ENCODE assay signal across 11 cellular contexts in genomic region chr1:108681701-108682100, GRCh38. TPM values are rescaled to one million over a fixed set of nuclear protein-coding genes. Genes with fewer than 3 reads are reported as not detected.
A peak's percentile ranks its signal among the peaks of the same experiment; 100 is the strongest.
DNase-seq lines count a peak whose midpoint lies in the region; ATAC-seq and TF ChIP-seq lines count a peak whose summit lies in the region.
"Not testable (repeated sequence)": the region's sequence is repeated elsewhere in the genome, so short reads cannot be mapped to it uniquely, and the experiment has no call there.
"Had no signal": no experiment of that assay in that cellular context is flagged by ENCODE, and none has a peak within 500 bp of the region (broad histone marks: within the 10 kb centered on the region; RNA-seq: fewer than 3 reads in every experiment).

No MANE protein-coding gene starts in this region.

- not testable (repeated sequence) for H3F3A ChIP-seq in GM23338 (replicated peaks; ENCODE audit: low read depth)

- H2BK120ac ChIP-seq in IMR-90 (ENCODE audit: low read depth, low read length); neuronal stem cell (ENCODE audit: low read depth, low read length): not testable (repeated sequence)

- in situ Hi-C loops in IMR-90 (cut with MboI; ENCODE audit: low sequenced_read_pairs) = not testable (repeated sequence)

- DNase-seq in GM23338 (ENCODE audit: low spot score) = peak; percentile 67
- DNase-seq in IMR-90; neuronal stem cell (ENCODE audit: low spot score): not testable (repeated sequence)
- peak; percentile 37 for DNase-seq in OCI-M1 (lab: John Stamatoyannopoulos, UW)
- peak; percentile 51 for DNase-seq in amniotic epithelial cell (ENCODE audit: low read depth)
- DNase-seq in endodermal cell = peak; percentile 59

- peaks cover 18% of the 10 kb centered on the region for H3K4me1 Mint-ChIP-seq in GM23338
- H3K4me1 Mint-ChIP-seq in endodermal cell = not testable (repeated sequence)

- not testable (repeated sequence) for H3K9me2 ChIP-seq in GM23338 (ENCODE audit: insufficient read depth)

- not testable (repeated sequence) for H4K5ac ChIP-seq in IMR-90 (ENCODE audit: low read depth, low read length)

- WGBS in IMR-90 (ENCODE audit: extremely low coverage in 2 of 2, insufficient read length in 1 of 2), 2 experiments = 20% methylated on average over 1 of the region's 4 CpGs; no CpG with 5 or more reads in 1 of the 2 experiments
- WGBS in endodermal cell (ENCODE audit: insufficient coverage in 1 of 2, insufficient read length in 1 of 2), 2 experiments = 88 to 100% methylated on average over 1 to 4 of the region's 4 CpGs
- WGBS in neuronal stem cell (ENCODE audit: extremely low coverage in 2 of 2, insufficient read length in 2 of 2, insufficient replicate concordance in 1 of 2), 2 donors = no CpG with 5 or more reads among the region's 4 CpGs

- H3K36me3 Mint-ChIP-seq in GM23338 (ENCODE audit: low read depth); endodermal cell (ENCODE audit: low read depth): not testable (repeated sequence)

- H3K27ac Mint-ChIP-seq in GM23338 = peak overlapping the region; percentile 87
- peak overlapping the region; percentile 78 for H3K27ac Mint-ChIP-seq in endodermal cell

- H2BK5ac ChIP-seq in IMR-90 (ENCODE audit: low read depth, low read length, poor library complexity, severe bottlenecking); neuronal stem cell (ENCODE audit: low read length): not testable (repeated sequence)

- H3K4me2 ChIP-seq in GM23338; IMR-90 (ENCODE audit: low read depth, low read length); neuronal stem cell (ENCODE audit: insufficient read depth, low read length, poor library complexity, severe bottlenecking): not testable (repeated sequence)

- not testable (repeated sequence) for H3K4me3 Mint-ChIP-seq in GM23338, endodermal cell

- not testable (repeated sequence) for H3K14ac ChIP-seq in IMR-90 (replicated peaks; ENCODE audit: low read depth, low read length); neuronal stem cell (ENCODE audit: low read length)

- H2AK9ac ChIP-seq in IMR-90 (replicated peaks; ENCODE audit: low read depth, low read length, poor library complexity) = not testable (repeated sequence)

- not testable (repeated sequence) for H3K4me3 ChIP-seq in GM23338; IMR-90 (ENCODE audit: insufficient read depth, low read depth, low read length); iPS-20b (ENCODE audit: low read length); neuronal stem cell (ENCODE audit: low read length in 2 of 2)
- H3K4me3 ChIP-seq in endodermal cell (ENCODE audit: low read length) = peak overlapping the region; percentile 34

- 0 out of 2 replicates have a peak overlapping the region, but pooled peaks have one; percentile 24 for H2BK20ac ChIP-seq in IMR-90 (ENCODE audit: low read depth, low read length)

- dilution Hi-C loops in IMR-90 (cut with HindIII; ENCODE audit: low sequenced_read_pairs, unreplicated experiment) = not testable (repeated sequence)

- peak; percentile 69 for ATAC-seq in GM23338
- not testable (repeated sequence) for ATAC-seq in IMR-90 (ENCODE audit: low read depth)

- POLR2A ChIA-PET in IMR-90 (lab: Charles Lee; ENCODE audit: unreplicated experiment) = not testable (repeated sequence)

- CTCF ChIA-PET in IMR-90 (lab: Yijun Ruan, JAX) = not testable (repeated sequence)

- H2AK5ac ChIP-seq in IMR-90 (ENCODE audit: low read depth, low read length); neuronal stem cell (ENCODE audit: low read depth, low read length): not testable (repeated sequence)

- not testable (repeated sequence) for H3K79me1 ChIP-seq in IMR-90 (ENCODE audit: low read depth in 1 of 2, low read length in 2 of 2); neuronal stem cell (ENCODE audit: low read depth, low read length)

- H3K56ac ChIP-seq in IMR-90 (ENCODE audit: extremely low read depth, insufficient read depth, low read length) = not testable (repeated sequence)

- H3K27ac ChIP-seq in GM23338 (ENCODE audit: low read depth); IMR-90 (ENCODE audit: insufficient read depth, low read length); endodermal cell (ENCODE audit: low read depth, low read length); iPS-20b (ENCODE audit: low read length); neuronal stem cell (replicated peaks; ENCODE audit: low read length): not testable (repeated sequence)

- H2BK12ac ChIP-seq in neuronal stem cell (ENCODE audit: low read length) = not testable (repeated sequence)

- H3K18ac ChIP-seq in IMR-90 (ENCODE audit: low read depth, low read length); neuronal stem cell (ENCODE audit: low read length): not testable (repeated sequence)

- not testable (repeated sequence) for H3K9me1 ChIP-seq in IMR-90 (ENCODE audit: insufficient read depth, low read length)

- not testable (repeated sequence) for H4K20me1 ChIP-seq in GM23338 (replicated peaks; ENCODE audit: insufficient read depth); IMR-90 (ENCODE audit: insufficient read depth, low read length)

- not testable (repeated sequence) for H2BK15ac ChIP-seq in IMR-90 (ENCODE audit: low read depth, low read length); neuronal stem cell (ENCODE audit: low read length)

- H3K9me3 Mint-ChIP-seq in GM23338 = not testable (repeated sequence)
- H3K9me3 Mint-ChIP-seq in endodermal cell = peaks cover 11% of the 10 kb centered on the region

- not testable (repeated sequence) for H3K4ac ChIP-seq in IMR-90 (ENCODE audit: low read depth, low read length); neuronal stem cell (ENCODE audit: low read length)

- H4K8ac ChIP-seq in IMR-90 (ENCODE audit: low read depth in 2 of 2, low read length in 2 of 2); neuronal stem cell (ENCODE audit: low read depth, low read length): not testable (repeated sequence)

- not testable (repeated sequence) for TF ChIP-seq POLR2A in IMR-90 (IDR thresholded peaks at IDR 0.05; ENCODE audit: low read depth, low read length)

- not testable (repeated sequence) for TF ChIP-seq RAD21 in IMR-90 (IDR thresholded peaks at IDR 0.05; ENCODE audit: low read length)

- not testable (repeated sequence) for H2AFZ ChIP-seq in GM23338; IMR-90 (replicated peaks; ENCODE audit: low read length, poor library complexity)
- peak overlapping the region; percentile 61 for H2AFZ ChIP-seq in neuronal stem cell (ENCODE audit: low read length)

- not testable (repeated sequence) for H3K4me1 ChIP-seq in GM23338 (ENCODE audit: insufficient read depth); IMR-90 (ENCODE audit: control insufficient read depth, insufficient read depth, low read length); endodermal cell (ENCODE audit: control insufficient read depth, insufficient read depth, low read length); iPS-20b (ENCODE audit: insufficient read depth, low read length); neuronal stem cell (ENCODE audit: control insufficient read depth in 2 of 2, insufficient read depth in 1 of 2, low read depth in 1 of 2, low read length in 2 of 2)

- H3K9ac ChIP-seq in IMR-90 (ENCODE audit: low read depth, low read length); endodermal cell (ENCODE audit: extremely low read depth, low read length, poor library complexity, severe bottlenecking); neuronal stem cell (ENCODE audit: low read depth, low read length, poor library complexity): not testable (repeated sequence)
- peak overlapping the region; percentile 71; the same call in 1 of the 2 replicates for H3K9ac ChIP-seq in iPS-20b (ENCODE audit: low read depth, low read length)

- BruUV-seq in IMR-90 (replicated peaks; lab: Mats Ljungman, UMichigan) = not testable (repeated sequence)

- TF ChIP-seq CTCF in GM23338 (conservative IDR thresholded peaks at IDR 0.05; ENCODE audit: low read depth in 2 of 2); IMR-90 (conservative IDR thresholded peaks at IDR 0.05; ENCODE audit: low read depth, low read length); endodermal cell (conservative IDR thresholded peaks at IDR 0.05): not testable (repeated sequence)

- not testable (repeated sequence) for H3K79me2 ChIP-seq in GM23338 (replicated peaks; ENCODE audit: insufficient read depth)

- H3K9me3 ChIP-seq in IMR-90 (ENCODE audit: control insufficient read depth, insufficient read depth, low read length); iPS-20b (ENCODE audit: insufficient read depth, low read depth, low read length); neuronal stem cell (replicated peaks in 1 of 2; ENCODE audit: control insufficient read depth in 2 of 2, insufficient read depth in 1 of 2, low read depth in 1 of 2, low read length in 2 of 2): not testable (repeated sequence)
- peaks cover 11% of the 10 kb centered on the region for H3K9me3 ChIP-seq in endodermal cell (ENCODE audit: control insufficient read depth, low read length)

- not testable (repeated sequence) for H3K23ac ChIP-seq in IMR-90 (ENCODE audit: low read depth, low read length); neuronal stem cell (ENCODE audit: low read depth, low read length, poor library complexity)

- not testable (repeated sequence) for H4K91ac ChIP-seq in IMR-90 (ENCODE audit: insufficient read depth, low read depth, low read length); neuronal stem cell (ENCODE audit: low read depth, low read length, poor library complexity)

- not testable (repeated sequence) for H3K27me3 Mint-ChIP-seq in GM23338 (ENCODE audit: insufficient read depth, low read depth, poor library complexity); endodermal cell (ENCODE audit: insufficient read depth)

- H3K27me3 ChIP-seq in GM23338 (ENCODE audit: insufficient read depth); IMR-90 (ENCODE audit: control insufficient read depth, insufficient read depth, low read length); endodermal cell (ENCODE audit: control insufficient read depth, insufficient read depth, low read length, poor library complexity, severe bottlenecking); iPS-20b (ENCODE audit: insufficient read depth, low read length); neuronal stem cell (ENCODE audit: control insufficient read depth in 3 of 3, insufficient read depth in 3 of 3, low read depth in 1 of 3, low read length in 3 of 3): not testable (repeated sequence)

- intact Hi-C loops in IMR-90 (cut with micrococcal nuclease) = not testable (repeated sequence)

- H3K36me3 ChIP-seq in GM23338 (ENCODE audit: insufficient read depth); IMR-90 (ENCODE audit: control insufficient read depth, insufficient read depth, low read length); endodermal cell (ENCODE audit: control insufficient read depth, insufficient read depth, low read length); iPS-20b (ENCODE audit: insufficient read depth, low read depth, low read length); neuronal stem cell (replicated peaks in 1 of 2; ENCODE audit: control insufficient read depth in 2 of 2, insufficient read depth in 2 of 2, low read length in 2 of 2): not testable (repeated sequence)

RNA-seq across cellular contexts. Expression of gene PRPF38B, which starts 10.4 kb away (rescaled TPM):
- total RNA-seq in GM23338 (2014; rRNA removed; shearing (Covaris generic)) = 32.3 and 40.5 TPM in 2 replicates
- polyA plus RNA-seq in GM23338 (2016; fragmentation: Nextera tagmentation; extraction: Ambion mirVana) (74.2 and 86.4 TPM in 2 replicates), IMR-90 (2012; rRNA removed) (15.5 and 19.3 TPM in 2 replicates)
- total RNA-seq in IMR-90 (2012; rRNA removed) (9.0 and 15.0 TPM in 2 replicates), endodermal cell (10 to 100 TPM; 45.0 to 47.3 TPM)
- 3.9 and 6.9 TPM in 2 replicates for polyA plus RNA-seq in IMR-90 (2012; cell fraction: cytosol; rRNA removed)
- polyA plus RNA-seq in IMR-90 (2012; cell fraction: nucleus; rRNA removed; ENCODE audit: low replicate concordance) = 35.6 and 60.1 TPM in 2 replicates
- polyA plus RNA-seq in endodermal cell (2013, experiment 1 of 2) = 43.3 TPM
- polyA plus RNA-seq in endodermal cell (2013, experiment 2 of 2) = 38.3 TPM
- 47.2 TPM for polyA plus RNA-seq in neuronal stem cell (2013, experiment 1 of 2)
- polyA plus RNA-seq in neuronal stem cell (2013, experiment 2 of 2) = 47.9 TPM

RNA-seq across cellular contexts. Expression of gene HENMT1, which starts 20.8 kb away (rescaled TPM):
- 7.0 and 9.7 TPM in 2 replicates for total RNA-seq in GM23338 (2014; rRNA removed; shearing (Covaris generic))
- polyA plus RNA-seq in GM23338 (2016; fragmentation: Nextera tagmentation; extraction: Ambion mirVana) = 4.2 and 4.7 TPM in 2 replicates
- total RNA-seq in IMR-90 (2012; rRNA removed) = 0.28 and 0.54 TPM in 2 replicates
- polyA plus RNA-seq in IMR-90 (2012; rRNA removed) = 0.43 and 0.67 TPM in 2 replicates
- polyA plus RNA-seq in IMR-90 (2012; cell fraction: cytosol; rRNA removed) = 0.09 and 0.54 TPM in 2 replicates
- 0.09 and 0.69 TPM in 2 replicates for polyA plus RNA-seq in IMR-90 (2012; cell fraction: nucleus; rRNA removed; ENCODE audit: low replicate concordance)
- total RNA-seq in endodermal cell = 1 to 10 TPM; 4.3 to 7.4 TPM
- 2.6 TPM for polyA plus RNA-seq in endodermal cell (2013, experiment 1 of 2)
- 2.9 TPM for polyA plus RNA-seq in endodermal cell (2013, experiment 2 of 2)
- polyA plus RNA-seq in neuronal stem cell (2013, experiment 1 of 2) = 2.2 TPM
- 2.0 TPM for polyA plus RNA-seq in neuronal stem cell (2013, experiment 2 of 2)
- total RNA-seq: G401 had no signal

RNA-seq across cellular contexts. Expression of gene FNDC7, which starts 31.0 kb away (rescaled TPM):
- 0.28 TPM in 1 of 2 replicates, not detected in the other for total RNA-seq in GM23338 (2014; rRNA removed; shearing (Covaris generic))
- polyA plus RNA-seq in GM23338 (2016; fragmentation: Nextera tagmentation; extraction: Ambion mirVana) (0.06 TPM in 1 of 2 replicates, not detected in the other), IMR-90 (2012; rRNA removed) (0.06 TPM in 1 of 2 replicates, not detected in the other)
- total RNA-seq in IMR-90 (2012; rRNA removed) (under 0.01 TPM in 1 of 2 replicates, not detected in the other), endodermal cell (not detected)
- polyA plus RNA-seq in IMR-90 (2012; cell fraction: cytosol; rRNA removed) = 0.01 and 0.04 TPM in 2 replicates
- polyA plus RNA-seq in IMR-90 (2012; cell fraction: nucleus; rRNA removed; ENCODE audit: low replicate concordance) = 0.08 TPM in 2 replicates
- 0.36 TPM for polyA plus RNA-seq in endodermal cell (2013, experiment 1 of 2)
- not detected for polyA plus RNA-seq in endodermal cell (2013, experiment 2 of 2)
- polyA plus RNA-seq in neuronal stem cell (2013, experiment 1 of 2) = 0.04 TPM
- 0.03 TPM for polyA plus RNA-seq in neuronal stem cell (2013, experiment 2 of 2)
- total RNA-seq: G401, LHCN-M2 had no signal
- polyA plus RNA-seq: BJ; CD4-positive, CD25-positive, alpha-beta regulatory T cell had no signal
